ENCODE assay signal across 27 cellular contexts in the genomic region with DNA sequence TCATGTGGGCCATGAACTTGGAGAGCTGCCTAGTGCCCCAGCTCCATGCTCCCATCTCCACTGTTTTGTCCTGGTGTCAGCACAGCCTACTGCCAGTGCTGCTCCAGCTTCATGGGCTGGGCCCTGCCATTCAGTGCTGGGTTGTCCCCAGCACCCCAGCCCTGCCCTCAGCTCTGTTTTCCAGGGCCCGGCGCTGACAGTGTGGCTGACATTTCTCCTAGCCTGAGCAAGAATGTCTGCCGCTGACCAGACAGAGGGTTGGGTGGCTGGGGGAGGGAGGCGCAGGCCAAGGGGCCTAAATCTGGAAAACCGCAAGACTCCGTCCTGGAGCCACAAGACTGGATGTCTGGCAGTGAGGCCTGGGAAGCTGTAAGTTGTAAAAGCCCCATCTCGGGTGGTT.
DNase-seq lines count a peak whose midpoint lies in the region; ATAC-seq and TF ChIP-seq lines count a peak whose summit lies in the region.
"Had no signal": no experiment of that assay in that cellular context is flagged by ENCODE, and none has a peak within 500 bp of the region (broad histone marks: within the 10 kb centered on the region; RNA-seq: fewer than 3 reads in every experiment).

No MANE protein-coding gene starts in this region.

- peaks cover 51% of the 10 kb centered on the region for H3K36me3 Mint-ChIP-seq in nephron progenitor cell (ENCODE audit: low read depth)

- no peaks in the 10 kb centered on the region for H3K9me3 Mint-ChIP-seq in nephron progenitor cell
- H3K9me3 Mint-ChIP-seq: CD4-positive, alpha-beta memory T cell; HFFc6 had no signal

- H3K4me1 ChIP-seq in gastroesophageal sphincter (peaks cover 0 to 61% (median 4%) of the 10 kb centered on the region in 3 donors), stomach smooth muscle (ENCODE audit: control insufficient read depth, insufficient read depth, low read length) (peaks cover 43% of the 10 kb centered on the region)
- H3K4me1 ChIP-seq: HAP-1 had no signal

- H3K36me3 ChIP-seq in gastroesophageal sphincter = peaks cover 0 to 68% of the 10 kb centered on the region in 2 donors
- peaks cover 24 to 31% of the 10 kb centered on the region in 2 donors for H3K36me3 ChIP-seq in stomach smooth muscle (ENCODE audit: control insufficient read depth in 2 of 2, insufficient read depth in 2 of 2, low read length in 2 of 2)

- H3K27ac Mint-ChIP-seq in nephron progenitor cell = peak overlapping the region; percentile 60
- H3K27ac Mint-ChIP-seq: CD4-positive, alpha-beta memory T cell; HFFc6 had no signal

- no peak for TF ChIP-seq CTCF in RWPE1 (conservative IDR thresholded peaks at IDR 0.05; ENCODE audit: low read depth)
- no peak for TF ChIP-seq CTCF in gastroesophageal sphincter (IDR thresholded peaks at IDR 0.05)
- no peak for TF ChIP-seq CTCF in nephron progenitor cell (IDR thresholded peaks at IDR 0.05)

- H3K9ac ChIP-seq in stomach smooth muscle (ENCODE audit: low read length in 2 of 2) = no peak overlapping the region

- no peaks in the 10 kb centered on the region for H3K27me3 Mint-ChIP-seq in nephron progenitor cell (ENCODE audit: low read depth, poor library complexity)
- H3K27me3 Mint-ChIP-seq: CD4-positive, alpha-beta memory T cell had no signal

- H3K27me3 ChIP-seq in gastroesophageal sphincter (no peaks in the 10 kb centered on the region), stomach smooth muscle (ENCODE audit: control insufficient read depth in 1 of 2, insufficient read depth in 2 of 2, low read length in 2 of 2) (no peaks in the 10 kb centered on the region)

- no peak for DNase-seq in RWPE1 (ENCODE audit: low spot score)
- DNase-seq in nephron progenitor cell = no peak
- DNase-seq in activated CD4-positive, alpha-beta T cell treated with anti-CD3 and anti-CD28 coated beads for 1 hour = no peak
- DNase-seq in stimulated activated CD4-positive, alpha-beta T cell treated with anti-CD3 and anti-CD28 coated beads, Interleukin-15, amount 100 ng/mL, for 24 hours = no peak
- DNase-seq: C1 segment of cervical spinal cord; CD4-positive, alpha-beta memory T cell; COR-L47; DMS53; GOT3; HFFc6; Kasumi-1; NCI-H1092 treated with DMSO at 0.1 percent for 48 hours; NCI-H1436; NCI-H187; NCI-H2081 treated with DMSO at 0.1 percent for 48 hours; NCI-H2171; NCI-H226; NCI-H510A; NCI-H69; RPMI8226; SHP77 treated with DMSO at 0.1 percent for 48 hours had no signal

- H3K4me3 ChIP-seq in gastroesophageal sphincter = no peak overlapping the region
- H3K4me3 ChIP-seq in stomach smooth muscle (ENCODE audit: low read length in 2 of 2) = no peak overlapping the region
- H3K4me3 ChIP-seq: HAP-1, K562 had no signal

- H3K4me3 Mint-ChIP-seq in nephron progenitor cell = no peak overlapping the region
- H3K4me3 Mint-ChIP-seq: CD4-positive, alpha-beta memory T cell; HFFc6 had no signal

- no peak for TF ChIP-seq POLR2A in gastroesophageal sphincter (IDR thresholded peaks at IDR 0.05)

- no peak for TF ChIP-seq EP300 in gastroesophageal sphincter (IDR thresholded peaks at IDR 0.05)

- no peaks in the 10 kb centered on the region for H3K9me3 ChIP-seq in gastroesophageal sphincter
- no peaks in the 10 kb centered on the region for H3K9me3 ChIP-seq in stomach smooth muscle (ENCODE audit: control insufficient read depth in 2 of 2, low read length in 2 of 2)
- H3K9me3 ChIP-seq: HAP-1 had no signal

- WGBS in gastroesophageal sphincter (ENCODE audit: low coverage in 1 of 2), 2 donors = 100% methylated on average over 1 of the region's 7 CpGs; no CpG with 5 or more reads in 1 of the 2 donors

- ATAC-seq in gastroesophageal sphincter (no peak), GM18520 (IDR thresholded peaks at IDR 0.05; ENCODE audit: unreplicated experiment) (no peak)
- ATAC-seq: K562 had no signal

- peak overlapping the region; percentile 72 for H3K27ac ChIP-seq in RWPE1
- H3K27ac ChIP-seq in gastroesophageal sphincter = peak overlapping the region in 3 of 4 donors; percentile 81 to 93 (median 87)
- peak overlapping the region; percentile 73 for H3K27ac ChIP-seq in stomach smooth muscle (ENCODE audit: low read length)
- H3K27ac ChIP-seq: HL-60 had no signal

- POLR2A ChIA-PET in RWPE1 (lab: Yijun Ruan, JAX; ENCODE audit: low non-redundant PET) = interaction anchor here (0.6 kb wide), 1 partner anchor 122 kb away, joined by 3 read pairs; no protein-coding TSS in a partner anchor

- peaks cover 3% of the 10 kb centered on the region for H3K4me1 Mint-ChIP-seq in nephron progenitor cell
- H3K4me1 Mint-ChIP-seq: CD4-positive, alpha-beta memory T cell had no signal

- CTCF ChIA-PET in RWPE1 (lab: Yijun Ruan, JAX) = interaction anchor here (0.7 to 3.2 kb wide), 3 partner anchors 9 to 146 kb away, joined by 3 to 36 read pairs (median 7); no protein-coding TSS in a partner anchor
